Comparison of ENCODE assay signal across 24 cellular contexts in the genomic region with DNA sequence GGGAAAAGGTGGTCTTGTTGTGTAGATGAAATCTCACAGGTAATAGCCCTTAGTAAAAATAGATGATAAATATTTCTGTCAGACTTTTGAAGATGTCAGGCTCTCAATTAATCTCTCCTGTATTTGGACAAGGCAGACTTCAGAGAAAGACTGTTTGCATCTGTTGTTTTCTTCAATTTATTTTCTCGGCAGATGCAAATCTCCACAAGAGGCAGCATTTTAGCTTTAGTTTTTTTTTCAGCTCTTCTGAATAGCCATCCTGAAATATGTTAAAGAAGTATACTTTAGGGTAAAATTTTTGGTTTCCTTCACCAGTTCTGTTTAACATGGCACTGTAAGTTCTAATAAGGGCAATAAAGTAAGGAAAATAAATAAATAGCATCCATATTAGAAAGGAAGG.
DNase-seq lines count a peak whose midpoint lies in the region; ATAC-seq and TF ChIP-seq lines count a peak whose summit lies in the region.
"Had no signal": no experiment of that assay in that cellular context is flagged by ENCODE, and none has a peak within 500 bp of the region (broad histone marks: within the 10 kb centered on the region; RNA-seq: fewer than 3 reads in every experiment).

No MANE protein-coding gene starts in this region.

- ATAC-seq in HG02763 (IDR thresholded peaks at IDR 0.05; ENCODE audit: unreplicated experiment) (no peak), foreskin keratinocyte (no peak)
- ATAC-seq: GM12878, PC-3, Right ventricle myocardium inferior, SK-N-SH treated with all-trans-retinoic acid at 6 μM for 48 hours, T-helper 17 cell had no signal

- H3K18ac ChIP-seq in H9 (ENCODE audit: insufficient read length, low read depth, low read length): no peak overlapping the region

- H3K4me1 Mint-ChIP-seq in Calu3 (ENCODE audit: low read depth, unreplicated experiment) (no peaks in the 10 kb centered on the region), H9 (peaks cover 7 to 9% of the 10 kb centered on the region in 2 experiments; a peak in 3 of 4 replicates), endodermal cell (peaks cover 32% of the 10 kb centered on the region)
- H3K4me1 Mint-ChIP-seq: CD4-positive, CD25-positive, alpha-beta regulatory T cell; T-helper 17 cell had no signal

- no peak overlapping the region for H3K4me3 ChIP-seq in endodermal cell (ENCODE audit: low read length)
- H3K4me3 ChIP-seq in retinal pigment epithelial cell (ENCODE audit: low read length): no peak overlapping the region
- H3K4me3 ChIP-seq: GM12878, SJCRH30 had no signal

- no peak for DNase-seq in Calu3
- DNase-seq in H9: no peak
- no peak for DNase-seq in endodermal cell
- no peak for DNase-seq in retinal pigment epithelial cell (ENCODE audit: low read depth)
- no peak for DNase-seq in activated CD4-positive, alpha-beta T cell treated with anti-CD3 and anti-CD28 coated beads for 4 hours
- no peak for DNase-seq in foreskin keratinocyte
- DNase-seq: ACHN; CD4-positive, CD25-positive, alpha-beta regulatory T cell; GDM1; KBM-7; NCI-H1048; NCI-H1417 treated with DMSO at 0.1 percent for 48 hours; NCI-H187; NCI-H2081 treated with DMSO at 0.1 percent for 48 hours; NCI-H526; NCI-H82; NK-92 treated with Interleukin-12 subunit alpha and Interleukin-12 subunit beta, amount 100 ng/mL, for 24 hours; PC-3; SJCRH30; T-helper 17 cell had no signal

- CTCF ChIA-PET in Calu3 (lab: Charles Lee): no interaction called here

- no peak overlapping the region for H3K9ac ChIP-seq in H9 (ENCODE audit: extremely low read depth, insufficient read length, low read length)
- no peak overlapping the region for H3K9ac ChIP-seq in endodermal cell (ENCODE audit: extremely low read depth, low read length, poor library complexity, severe bottlenecking)

- no peak overlapping the region for H3K56ac ChIP-seq in H9 (ENCODE audit: insufficient read length, low read depth, low read length)

- H3K79me1 ChIP-seq in H9 (ENCODE audit: insufficient read depth, low read depth, low read length, poor library complexity, severe bottlenecking): no peaks in the 10 kb centered on the region

- H4K20me1 ChIP-seq in H9 (ENCODE audit: control insufficient read depth, insufficient read depth, insufficient read length): no peaks in the 10 kb centered on the region

- H3K79me2 ChIP-seq in H9 (ENCODE audit: insufficient read depth, low read length): no peaks in the 10 kb centered on the region

- H3T11ph ChIP-seq in H9 (ENCODE audit: low read length): no peak overlapping the region

- no CpG with 5 or more reads among the region's 1 CpG for WGBS in H9 (ENCODE audit: extremely low coverage, insufficient read length, low lambda C conversion rate)
- 67 to 100% methylated on average over 1 of the region's 1 CpG for WGBS in endodermal cell (ENCODE audit: insufficient coverage in 1 of 2, insufficient read length in 1 of 2), 2 experiments

- H3K27me3 Mint-ChIP-seq in Calu3 (ENCODE audit: unreplicated experiment) (no peaks in the 10 kb centered on the region), H9 (ENCODE audit: low read depth) (no peaks in the 10 kb centered on the region), endodermal cell (ENCODE audit: insufficient read depth) (no peaks in the 10 kb centered on the region)
- H3K27me3 Mint-ChIP-seq: CD4-positive, CD25-positive, alpha-beta regulatory T cell; T-helper 17 cell had no signal

- H2BK5ac ChIP-seq in H9 (ENCODE audit: insufficient read length, low read length): no peak overlapping the region

- H3K4ac ChIP-seq in H9 (ENCODE audit: low read depth, low read length): no peak overlapping the region

- BruUV-seq in Calu3 (replicated peaks; lab: Mats Ljungman, UMichigan): no TSS peak

- intact Hi-C loops in Calu3 (cut with micrococcal nuclease; ENCODE audit: unreplicated experiment): no loop called here

- H3K27ac ChIP-seq in H9 (ENCODE audit: insufficient read length, low read depth, low read length) (no peak overlapping the region), endodermal cell (ENCODE audit: low read depth, low read length) (no peak overlapping the region), foreskin keratinocyte (no peak overlapping the region)
- H3K27ac ChIP-seq: SJCRH30 had no signal

- TF ChIP-seq CTCF in Calu3 (IDR thresholded peaks at IDR 0.05; ENCODE audit: unreplicated experiment) (peak; percentile 12), H9 (conservative IDR thresholded peaks at IDR 0.05) (peak; percentile 55), endodermal cell (conservative IDR thresholded peaks at IDR 0.05) (peak; percentile 67), retinal pigment epithelial cell (conservative IDR thresholded peaks at IDR 0.05; ENCODE audit: low read depth, low read length) (peak; percentile 20), foreskin keratinocyte (conservative IDR thresholded peaks at IDR 0.05) (no peak)

- no peak overlapping the region for H2AFZ ChIP-seq in H9 (ENCODE audit: low read length)

- no peak overlapping the region for H2AK5ac ChIP-seq in H9 (ENCODE audit: insufficient read length, low read length)

- H3K27me3 ChIP-seq in H9 (ENCODE audit: insufficient read depth, low read length): no peaks in the 10 kb centered on the region
- no peaks in the 10 kb centered on the region for H3K27me3 ChIP-seq in endodermal cell (ENCODE audit: control insufficient read depth, insufficient read depth, low read length, poor library complexity, severe bottlenecking)
- no peaks in the 10 kb centered on the region for H3K27me3 ChIP-seq in foreskin keratinocyte
- H3K27me3 ChIP-seq: SJCRH30 had no signal

- no peak overlapping the region for H2BK120ac ChIP-seq in H9 (ENCODE audit: low read depth, low read length, poor library complexity, severe bottlenecking)

- no peaks in the 10 kb centered on the region for H3K36me3 ChIP-seq in endodermal cell (ENCODE audit: control insufficient read depth, insufficient read depth, low read length)
- H3K36me3 ChIP-seq: SJCRH30 had no signal

- no peak overlapping the region for H4K91ac ChIP-seq in H9 (ENCODE audit: insufficient read length, low read depth, low read length)

- no peak overlapping the region for H4K5ac ChIP-seq in H9 (ENCODE audit: insufficient read length, low read depth, low read length)

- H3K4me3 Mint-ChIP-seq in Calu3 (ENCODE audit: low read depth, unreplicated experiment) (no peak overlapping the region), H9 (no peak overlapping the region), endodermal cell (no peak overlapping the region)
- H3K4me3 Mint-ChIP-seq: CD4-positive, CD25-positive, alpha-beta regulatory T cell; T-helper 17 cell had no signal

- H3K9me3 Mint-ChIP-seq in Calu3 (ENCODE audit: low read depth, unreplicated experiment) (peaks cover 2% of the 10 kb centered on the region), H9 (peaks cover 6 to 9% of the 10 kb centered on the region in 2 experiments; a peak in 4 of 5 replicates), endodermal cell (peaks cover 11% of the 10 kb centered on the region)

- H3K27ac Mint-ChIP-seq in Calu3 (ENCODE audit: unreplicated experiment): no peak overlapping the region
- H3K27ac Mint-ChIP-seq in H9: no peak overlapping the region; a peak in 1 of 7 replicates
- no peak overlapping the region for H3K27ac Mint-ChIP-seq in endodermal cell
- H3K27ac Mint-ChIP-seq: CD4-positive, CD25-positive, alpha-beta regulatory T cell; T-helper 17 cell had no signal

- no peak overlapping the region for H3K23ac ChIP-seq in H9 (ENCODE audit: insufficient read length, low read depth, low read length)

- H3K9me3 ChIP-seq in H9 (ENCODE audit: control insufficient read depth, low read depth, low read length) (no peaks in the 10 kb centered on the region), endodermal cell (ENCODE audit: control insufficient read depth, low read length) (peaks cover 3% of the 10 kb centered on the region)
- H3K9me3 ChIP-seq: SJCRH30 had no signal

- no peak overlapping the region for H4K8ac ChIP-seq in H9 (replicated peaks; ENCODE audit: insufficient read length, low read depth, low read length)

- no peaks in the 10 kb centered on the region for H3K23me2 ChIP-seq in H9 (ENCODE audit: insufficient read length, low read depth, low read length, poor library complexity, severe bottlenecking)

- no peak overlapping the region for H2BK20ac ChIP-seq in H9 (ENCODE audit: low read depth, low read length, poor library complexity, severe bottlenecking)

- no peaks in the 10 kb centered on the region for H3K4me1 ChIP-seq in H9 (ENCODE audit: insufficient read depth, low read length)
- no peaks in the 10 kb centered on the region for H3K4me1 ChIP-seq in endodermal cell (ENCODE audit: control insufficient read depth, insufficient read depth, low read length)
- H3K4me1 ChIP-seq in foreskin keratinocyte: no peaks in the 10 kb centered on the region
- H3K4me1 ChIP-seq: SJCRH30 had no signal

- no peaks in the 10 kb centered on the region for H3K36me3 Mint-ChIP-seq in Calu3 (ENCODE audit: insufficient read depth, unreplicated experiment)
- H3K36me3 Mint-ChIP-seq in H9 (ENCODE audit: insufficient read depth in 1 of 3, low read depth in 3 of 3): peaks cover 5 to 10% (median 8%) of the 10 kb centered on the region in 3 experiments
- H3K36me3 Mint-ChIP-seq in endodermal cell (ENCODE audit: low read depth): peaks cover 5% of the 10 kb centered on the region
- H3K36me3 Mint-ChIP-seq: CD4-positive, CD25-positive, alpha-beta regulatory T cell had no signal

- H2BK15ac ChIP-seq in H9 (ENCODE audit: low read depth, low read length): no peak overlapping the region

- no peak overlapping the region for H2BK12ac ChIP-seq in H9 (ENCODE audit: insufficient read length, low read depth, low read length)

- no peak overlapping the region for H3K14ac ChIP-seq in H9 (ENCODE audit: insufficient read depth, low read length)

- H3K4me2 ChIP-seq in H9 (ENCODE audit: insufficient read depth, insufficient read length, low read length): no peak overlapping the region
